8 cellular contexts compared by ENCODE assay signal in the genomic region with DNA sequence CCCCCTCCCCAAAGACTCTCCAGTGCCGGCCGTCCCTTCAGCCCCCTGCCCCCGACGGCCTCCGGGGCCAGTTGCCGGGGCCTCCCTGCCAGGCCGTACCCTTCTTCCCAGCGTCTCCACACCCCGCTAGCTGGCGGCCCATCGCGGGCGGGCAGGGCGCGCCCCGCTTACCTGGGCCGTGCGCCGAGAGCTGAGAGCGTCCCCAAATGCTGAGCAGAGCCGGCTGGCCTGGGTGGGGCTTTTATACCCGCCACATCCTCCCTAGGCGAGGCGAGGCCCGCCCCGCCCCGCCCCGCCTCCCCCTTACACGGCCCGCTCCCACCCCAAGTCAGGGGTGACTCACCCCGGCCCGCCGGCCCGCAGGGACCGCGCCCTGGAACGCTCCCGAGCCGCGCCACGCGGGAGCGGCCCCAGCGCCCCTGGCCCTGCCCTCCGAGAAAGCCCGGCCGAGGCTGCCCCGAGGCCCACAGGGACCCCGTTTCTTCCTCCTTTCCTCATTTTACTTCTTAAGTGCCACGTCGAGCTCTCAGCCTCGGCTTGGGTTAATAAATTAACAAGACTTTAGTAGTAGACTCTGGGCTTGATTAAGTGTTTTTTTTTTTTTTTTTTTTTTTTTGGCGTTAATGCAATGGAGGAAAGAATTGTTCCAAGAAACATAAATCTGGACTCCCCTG. TPM values are rescaled to one million over a fixed set of nuclear protein-coding genes. Genes with fewer than 3 reads are reported as not detected.
DNase-seq lines count a peak whose midpoint lies in the region; FAIRE-seq and TF ChIP-seq lines count a peak whose summit lies in the region.

A gene (minus strand): TSS at position 215 of the 674 bp plus-strand sequence. CDS start 11,911 bp downstream, outside the sequence.

- no peaks in the 10 kb centered on the region for H3K27me3 ChIP-seq in GM23248 (replicated peaks; ENCODE audit: insufficient read depth)
- no peaks in the 10 kb centered on the region for H3K27me3 ChIP-seq in Karpas-422 (ENCODE audit: low read length)
- H3K27me3 ChIP-seq in keratinocyte (ENCODE audit: control insufficient read depth, extremely low read depth, insufficient read depth, low read length): no peaks in the 10 kb centered on the region

- H3K27ac ChIP-seq in GM23248: peak within 1 kb of the TSS; percentile 100
- no peak within 1 kb of the TSS for H3K27ac ChIP-seq in Karpas-422 (ENCODE audit: low read length)
- peak within 1 kb of the TSS; percentile 99 for H3K27ac ChIP-seq in keratinocyte (ENCODE audit: control insufficient read depth, insufficient read depth, low read length)

- dilution Hi-C loops in keratinocyte (cut with MboI; ENCODE audit: extremely low pct_ligation_motif_present, low sequenced_read_pairs): no loop called here

- no peaks in the 10 kb centered on the region for H3K9me3 ChIP-seq in GM23248 (ENCODE audit: low read depth)
- H3K9me3 ChIP-seq in Karpas-422 (ENCODE audit: low read length): no peaks in the 10 kb centered on the region
- H3K9me3 ChIP-seq in keratinocyte (ENCODE audit: control insufficient read depth, low read depth, low read length): no peaks in the 10 kb centered on the region

- H3K9me1 ChIP-seq in keratinocyte (ENCODE audit: control insufficient read depth, extremely low read depth, insufficient read depth, low read length): no peaks in the 10 kb centered on the region

- peak within 1 kb of the TSS; percentile 100 for H3K4me2 ChIP-seq in GM23248 (ENCODE audit: unreplicated experiment)
- H3K4me2 ChIP-seq in Karpas-422 (ENCODE audit: low read depth, low read length, poor library complexity, severe bottlenecking): peak within 1 kb of the TSS; percentile 88
- H3K4me2 ChIP-seq in keratinocyte (ENCODE audit: control insufficient read depth, extremely low read depth, insufficient read depth, low read depth, low read length): peak within 1 kb of the TSS; percentile 89

- H3K79me2 ChIP-seq in GM23248 (ENCODE audit: insufficient read depth): peaks cover 60% of the 10 kb centered on the region
- H3K79me2 ChIP-seq in Karpas-422 (ENCODE audit: low read length): no peaks in the 10 kb centered on the region
- H3K79me2 ChIP-seq in keratinocyte (ENCODE audit: control insufficient read depth, insufficient read depth, low read length): peaks cover 48% of the 10 kb centered on the region

- H3K9ac ChIP-seq in GM23248 (peak within 1 kb of the TSS; percentile 99), Karpas-422 (ENCODE audit: low read length) (peak within 1 kb of the TSS; percentile 64), keratinocyte (ENCODE audit: control insufficient read depth, extremely low read depth, insufficient read depth, low read length) (peak within 1 kb of the TSS; percentile 99)

- FAIRE-seq in keratinocyte (lab: Jason Lieb, UNC): no peak

- in situ Hi-C loops in GM23248 (cut with MboI): no loop called here

- WGBS in GM23248 (ENCODE audit: low coverage in 1 of 2, low lambda C conversion rate in 2 of 2, missing lambda C conversion rate in 2 of 2), 2 experiments: 0% methylated on average over 36 to 48 of the region's 53 CpGs

- TF ChIP-seq CTCF in WI38 (IDR thresholded peaks at IDR 0.05; ENCODE audit: low read depth, low read length) (no peak), cardiac fibroblast (IDR thresholded peaks at IDR 0.05; ENCODE audit: low read depth, low read length) (no peak), keratinocyte (optimal IDR thresholded peaks at IDR 0.05 in 1 of 3, IDR thresholded peaks at IDR 0.05 in 1 of 3, conservative IDR thresholded peaks at IDR 0.05 in 1 of 3; ENCODE audit: extremely low read depth in 1 of 3, insufficient read depth in 2 of 3, low read length in 3 of 3) (no peak)

- DNase-seq in GM23248 (peak; percentile 97), Karpas-422 (peak; percentile 77), cardiac fibroblast (ENCODE audit: low read depth in 2 of 2) (peak; percentile 92 to 94), keratinocyte (ENCODE audit: low read depth, low spot score) (no peak), globus pallidus (ENCODE audit: low spot score) (no peak)
- peak; percentile 79 for DNase-seq in stimulated activated CD4-positive, alpha-beta T cell treated with anti-CD3 and anti-CD28 coated beads, Interleukin-1b, Interleukin-23, amount 100 ng/mL, for 48 hours

- peaks cover 76% of the 10 kb centered on the region for H3F3A ChIP-seq in GM23248 (ENCODE audit: insufficient read depth)

- H3K4me3 ChIP-seq in GM23248 (peak within 1 kb of the TSS; percentile 95), Karpas-422 (ENCODE audit: low read length) (peak within 1 kb of the TSS; percentile 71), WI38 (ENCODE audit: low read depth, low read length) (peak within 1 kb of the TSS; percentile 96), cardiac fibroblast (replicated peaks in 1 of 2; ENCODE audit: low read depth in 2 of 2, low read length in 2 of 2) (peak within 1 kb of the TSS; percentile 83 to 99), keratinocyte (ENCODE audit: control insufficient read depth in 2 of 3, extremely low read depth in 1 of 3, insufficient read depth in 2 of 3, low read depth in 1 of 3, low read length in 3 of 3) (peak within 1 kb of the TSS; percentile 77 to 97 (median 86))

- H3K36me3 ChIP-seq in GM23248 (ENCODE audit: low read depth) (peaks cover 33% of the 10 kb centered on the region), Karpas-422 (ENCODE audit: insufficient read depth, low read length) (no peaks in the 10 kb centered on the region), keratinocyte (ENCODE audit: control insufficient read depth in 2 of 2, extremely low read depth in 1 of 2, insufficient read depth in 2 of 2, low read length in 2 of 2) (peaks cover 21 to 37% of the 10 kb centered on the region in 2 experiments)

- H4K20me1 ChIP-seq in GM23248 (ENCODE audit: insufficient read depth): no peaks in the 10 kb centered on the region
- H4K20me1 ChIP-seq in Karpas-422 (ENCODE audit: insufficient read depth, low read depth, low read length): no peaks in the 10 kb centered on the region
- peaks cover 20% of the 10 kb centered on the region for H4K20me1 ChIP-seq in keratinocyte (ENCODE audit: control insufficient read depth, extremely low read depth, insufficient read depth, low read length)

- H3K4me1 ChIP-seq in GM23248 (ENCODE audit: insufficient read depth): peaks cover 46% of the 10 kb centered on the region
- peaks cover 18% of the 10 kb centered on the region for H3K4me1 ChIP-seq in Karpas-422 (ENCODE audit: low read length)
- peaks cover 53% of the 10 kb centered on the region for H3K4me1 ChIP-seq in keratinocyte (ENCODE audit: control insufficient read depth, extremely low read depth, insufficient read depth, low read length)

- H3K9me2 ChIP-seq in GM23248 (ENCODE audit: insufficient read depth): no peaks in the 10 kb centered on the region
- no peaks in the 10 kb centered on the region for H3K9me2 ChIP-seq in Karpas-422 (replicated peaks; ENCODE audit: insufficient read depth, low read length)

- TF ChIP-seq POLR2A in GM10847 (IDR thresholded peaks at IDR 0.05; ENCODE audit: extremely low read depth, insufficient read length): peak; percentile 80

- no peak within 1 kb of the TSS for H2AFZ ChIP-seq in GM23248
- peak within 1 kb of the TSS; percentile 87 for H2AFZ ChIP-seq in Karpas-422 (ENCODE audit: low read length)
- H2AFZ ChIP-seq in keratinocyte (ENCODE audit: control insufficient read depth, low read length): no peak within 1 kb of the TSS

RNA-seq across cellular contexts. Expression of the gene that starts here (rescaled TPM):
- total RNA-seq in GM23248 (2014; rRNA removed; shearing (Covaris generic)): 4,470 and 4,692 TPM in 2 replicates
- polyA plus RNA-seq in GM23248 (2016; fragmentation: Nextera tagmentation; extraction: Ambion mirVana) (6,052 and 6,251 TPM in 2 replicates), keratinocyte (10,132 to 15,949 TPM (median 11,017 TPM) in 3 replicates)
- 5.5 and 6.7 TPM in 2 replicates for total RNA-seq in Karpas-422 (2014; rRNA removed; shearing (Covaris generic); ENCODE audit: low replicate concordance)
- polyA plus RNA-seq in keratinocyte (2011; ENCODE audit: low read depth): 4,066 TPM
- 14,846 and 18,096 TPM in 2 replicates for polyA plus RNA-seq in keratinocyte (2011; cell fraction: cytosol; rRNA removed)
- polyA plus RNA-seq in keratinocyte (2011; cell fraction: nucleus; rRNA removed): 11,086 and 11,309 TPM in 2 replicates
- polyA plus RNA-seq in keratinocyte (2012; ENCODE audit: low replicate concordance): 4,107 and 9,800 TPM in 2 replicates
- polyA minus RNA-seq in keratinocyte: 5,148 to 8,880 TPM (median 8,598 TPM) in 3 replicates
- polyA minus RNA-seq in keratinocyte (2011; cell fraction: cytosol; rRNA and poly(A)+ RNA removed): 5,055 TPM
- 2,602 and 4,474 TPM in 2 replicates for polyA minus RNA-seq in keratinocyte (2011; cell fraction: nucleus; rRNA and poly(A)+ RNA removed)

Comparison
In these comparisons a context has a peak if more than half of its experiments do, and no peak if none do; other contexts are left out.
1. RNA of the gene that starts here (total RNA-seq): 4,470 to 4,692 TPM in GM23248; 5.5 to 6.7 TPM in Karpas-422; every median in the first group is over 100 times any median in the second.
2. DNase-seq: peak in GM23248 (single experiment), Karpas-422 (single experiment), cardiac fibroblast (2 of 2) and stimulated activated CD4-positive, alpha-beta T cell treated with anti-CD3 and anti-CD28 coated beads, Interleukin-1b, Interleukin-23, amount 100 ng/mL, for 48 hours (single experiment); none in keratinocyte (single experiment) and globus pallidus (single experiment).
3. Peak in every context shown above with its lines, with median percentiles within 50 percentile points of each other: H3K4me2 ChIP-seq, H3K4me3 ChIP-seq and H3K9ac ChIP-seq.